In the genomic region with DNA sequence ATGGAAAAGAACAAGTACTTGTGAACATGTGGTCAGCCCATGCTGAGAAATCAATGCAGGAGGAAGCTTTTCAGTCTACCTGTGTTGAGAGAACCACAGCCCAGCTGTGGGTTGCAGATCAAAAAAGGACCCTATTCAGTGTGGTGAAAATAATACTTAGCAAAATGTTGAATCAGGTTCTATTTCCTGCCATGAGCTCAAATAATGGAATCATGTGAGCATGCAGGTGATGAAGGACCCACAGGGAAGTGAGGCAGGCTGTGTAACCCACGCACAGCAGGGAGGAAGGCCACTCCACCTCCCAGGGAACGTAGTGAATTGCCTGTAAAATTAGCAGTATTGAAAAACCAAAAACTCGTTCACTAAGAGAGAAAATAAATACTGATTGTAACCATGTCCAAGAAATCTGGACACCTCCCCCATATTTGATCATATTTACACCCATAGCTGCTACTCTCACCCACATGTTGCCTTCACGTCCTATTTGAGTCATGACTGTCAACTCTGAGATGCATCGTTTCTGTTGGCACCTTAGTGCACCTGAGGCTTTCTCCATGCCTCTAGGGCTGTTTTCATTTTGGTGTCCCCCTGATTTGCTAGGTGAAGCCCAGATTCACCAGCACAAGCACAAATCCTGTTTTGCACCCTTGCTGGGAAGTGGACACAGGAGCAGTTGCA, we compare ENCODE assay signal across 11 cellular contexts. TPM values are rescaled to one million over a fixed set of nuclear protein-coding genes. Genes with fewer than 3 reads are reported as not detected.
DNase-seq lines count a peak whose midpoint lies in the region; ATAC-seq and FAIRE-seq lines count a peak whose summit lies in the region.
"Had no signal": no experiment of that assay in that cellular context is flagged by ENCODE, and none has a peak within 500 bp of the region (broad histone marks: within the 10 kb centered on the region; RNA-seq: fewer than 3 reads in every experiment).

No MANE protein-coding gene starts in this region.

- H3K9me3 Mint-ChIP-seq in activated naive CD4-positive, alpha-beta T cell treated with anti-CD3 and anti-CD28 coated beads, Interleukin-2, amount 50 U/mL, for 72 hours, result peaks cover 0 to 7% of the 10 kb centered on the region in 2 donors
- H3K9me3 Mint-ChIP-seq in activated naive CD4-positive, alpha-beta T cell treated with anti-CD3 and anti-CD28 coated beads, Interleukin-2, amount 10 ng/mL, durations not matched to agents 7 days and 5 days, result no peaks in the 10 kb centered on the region

- no peak for DNase-seq in activated naive CD4-positive, alpha-beta T cell treated with anti-CD3 and anti-CD28 coated beads, Interleukin-2, amount 50 U/mL, for 72 hours (ENCODE audit: low spot score in 2 of 2)
- no peak for DNase-seq in activated naive CD4-positive, alpha-beta T cell treated with anti-CD3 and anti-CD28 coated beads, Interleukin-2, amount 10 ng/mL, durations not matched to agents 7 days and 5 days
- DNase-seq in NCI-H146 (lab: John Stamatoyannopoulos, UW) (peak; percentile 79), urothelium cell line (ENCODE audit: low spot score) (no peak), sciatic nerve (ENCODE audit: low spot score) (no peak), H4 (ENCODE audit: low spot score) (no peak)
- DNase-seq in activated CD4-positive, alpha-beta T cell treated with anti-CD3 and anti-CD28 coated beads for 1 hour, result no peak
- DNase-seq: C1 segment of cervical spinal cord, NCI-H2171, right lobe of liver had no signal

- peak overlapping the region in 1 of 2 donors; percentile 83 for H3K27ac Mint-ChIP-seq in activated naive CD4-positive, alpha-beta T cell treated with anti-CD3 and anti-CD28 coated beads, Interleukin-2, amount 50 U/mL, for 72 hours
- H3K27ac Mint-ChIP-seq in activated naive CD4-positive, alpha-beta T cell treated with anti-CD3 and anti-CD28 coated beads, Interleukin-2, amount 10 ng/mL, durations not matched to agents 7 days and 5 days, result no peak overlapping the region

- FAIRE-seq in urothelium cell line (lab: Jason Lieb, UNC), result peak; percentile 82

- CTCF ChIA-PET in activated naive CD4-positive, alpha-beta T cell treated with anti-CD3 and anti-CD28 coated beads, Interleukin-2, amount 10 ng/mL, durations not matched to agents 7 days and 5 days (lab: Charles Lee), result interaction anchor here (1.1 kb wide), 1 partner anchor 17 kb away, joined by 4 read pairs; no protein-coding TSS in a partner anchor

- no peak overlapping the region for H3K4me3 Mint-ChIP-seq in activated naive CD4-positive, alpha-beta T cell treated with anti-CD3 and anti-CD28 coated beads, Interleukin-2, amount 10 ng/mL, durations not matched to agents 7 days and 5 days

- peaks cover 8% of the 10 kb centered on the region for H3K4me1 Mint-ChIP-seq in activated naive CD4-positive, alpha-beta T cell treated with anti-CD3 and anti-CD28 coated beads, Interleukin-2, amount 10 ng/mL, durations not matched to agents 7 days and 5 days

- H3K36me3 Mint-ChIP-seq in activated naive CD4-positive, alpha-beta T cell treated with anti-CD3 and anti-CD28 coated beads, Interleukin-2, amount 50 U/mL, for 72 hours, result peaks cover 0 to 8% of the 10 kb centered on the region in 2 donors
- no peaks in the 10 kb centered on the region for H3K36me3 Mint-ChIP-seq in activated naive CD4-positive, alpha-beta T cell treated with anti-CD3 and anti-CD28 coated beads, Interleukin-2, amount 10 ng/mL, durations not matched to agents 7 days and 5 days

- intact Hi-C loops in sciatic nerve (cut with DNase I), result no loop called here

- peaks cover 44% of the 10 kb centered on the region for H3K27me3 Mint-ChIP-seq in activated naive CD4-positive, alpha-beta T cell treated with anti-CD3 and anti-CD28 coated beads, Interleukin-2, amount 10 ng/mL, durations not matched to agents 7 days and 5 days

- ATAC-seq in activated naive CD4-positive, alpha-beta T cell treated with anti-CD3 and anti-CD28 coated beads, Interleukin-2, amount 50 U/mL, for 72 hours, result peak; percentile 19 to 56
- ATAC-seq in HG02571 (IDR thresholded peaks at IDR 0.05; ENCODE audit: unreplicated experiment) (peak; percentile 35), sciatic nerve (no peak)

RNA-seq across cellular contexts. Expression of a gene that starts 20.5 kb away (rescaled TPM):
- 10 to 100 TPM; 11.0 to 40.2 TPM for total RNA-seq in activated naive CD4-positive, alpha-beta T cell treated with anti-CD3 and anti-CD28 coated beads, Interleukin-2, amount 50 U/mL, for 72 hours
- total RNA-seq in sciatic nerve, result 13.8 TPM
- total RNA-seq in H4 (2014; rRNA removed; shearing (Covaris generic)), result 2.4 and 2.7 TPM in 2 replicates
